ENCODE assay signal across 11 cellular contexts in the genomic region with DNA sequence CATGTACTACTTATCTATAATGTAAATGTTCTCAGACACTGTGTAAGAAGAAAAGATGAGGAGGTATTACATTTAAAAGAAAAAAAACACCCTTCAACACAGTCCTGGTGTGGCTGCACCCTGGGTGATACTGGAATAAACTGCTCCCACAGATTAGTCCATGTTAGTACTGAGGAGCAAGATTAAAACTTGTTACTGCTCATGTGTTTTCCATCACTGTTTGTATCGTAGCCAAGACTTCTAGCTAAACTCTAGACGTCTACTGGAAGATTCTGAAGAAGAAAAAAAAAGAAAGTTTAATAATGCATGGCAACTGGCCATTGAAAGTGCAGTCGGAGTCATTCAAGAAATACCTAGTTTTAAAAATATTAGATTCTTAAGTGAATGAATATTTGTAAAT. TPM values are rescaled to one million over a fixed set of nuclear protein-coding genes. Genes with fewer than 3 reads are reported as not detected.
DNase-seq lines count a peak whose midpoint lies in the region; ATAC-seq and TF ChIP-seq lines count a peak whose summit lies in the region.
"Had no signal": no experiment of that assay in that cellular context is flagged by ENCODE, and none has a peak within 500 bp of the region (broad histone marks: within the 10 kb centered on the region; RNA-seq: fewer than 3 reads in every experiment).

Gene ASPN (minus strand): TSS at position 171 of the 400 bp plus-strand sequence.

- no peaks in the 10 kb centered on the region for H3K27me3 ChIP-seq in GM23338 (ENCODE audit: insufficient read depth)
- H3K27me3 ChIP-seq in right cardiac atrium (ENCODE audit: control insufficient read depth, insufficient read depth), result no peaks in the 10 kb centered on the region
- H3K27me3 ChIP-seq in stomach, result no peaks in the 10 kb centered on the region
- no peaks in the 10 kb centered on the region for H3K27me3 ChIP-seq in MM.1S (replicated peaks; ENCODE audit: insufficient read depth, low read length)

- no peaks in the 10 kb centered on the region for H3K9me3 ChIP-seq in right cardiac atrium (ENCODE audit: control insufficient read depth, low read length)
- H3K9me3 ChIP-seq in stomach, result no peaks in the 10 kb centered on the region
- H3K9me3 ChIP-seq in MM.1S (replicated peaks; ENCODE audit: insufficient read depth, low read length), result no peaks in the 10 kb centered on the region
- H3K9me3 ChIP-seq: Caco-2 had no signal

- H3K9me2 ChIP-seq in GM23338 (ENCODE audit: insufficient read depth), result no peaks in the 10 kb centered on the region
- no peaks in the 10 kb centered on the region for H3K9me2 ChIP-seq in MM.1S (replicated peaks; ENCODE audit: insufficient read depth, low read length)

- no peak within 1 kb of the TSS for H3K27ac ChIP-seq in GM23338 (ENCODE audit: low read depth)
- no peak within 1 kb of the TSS for H3K27ac ChIP-seq in right cardiac atrium (ENCODE audit: low read length)
- peak within 1 kb of the TSS in 4 of 5 donors; percentile 69 to 82 (median 78) for H3K27ac ChIP-seq in stomach
- no peak within 1 kb of the TSS for H3K27ac ChIP-seq in MM.1S (ENCODE audit: low read length)

- TF ChIP-seq EP300 in stomach (IDR thresholded peaks at IDR 0.05), result no peak

- H3K36me3 Mint-ChIP-seq in GM23338 (ENCODE audit: low read depth) (no peaks in the 10 kb centered on the region), chondrocyte (ENCODE audit: low read depth) (no peaks in the 10 kb centered on the region)

- 44% methylated on average over 3 of the region's 3 CpGs for WGBS in right cardiac atrium
- WGBS in stomach, 5 donors, result 24 to 50% (median 44%) methylated on average over 3 of the region's 3 CpGs

- H3K4me2 ChIP-seq in GM23338 (peak within 1 kb of the TSS; percentile 60; the same call in 1 of the 2 replicates), MM.1S (ENCODE audit: low read depth, low read length) (no peak within 1 kb of the TSS)

- no peak for ATAC-seq in GM23338
- ATAC-seq in right cardiac atrium, result peak; percentile 46 to 82
- ATAC-seq: GM12878 had no signal

- H3K36me3 ChIP-seq in GM23338 (ENCODE audit: insufficient read depth), result no peaks in the 10 kb centered on the region
- H3K36me3 ChIP-seq in stomach, result no peaks in the 10 kb centered on the region
- no peaks in the 10 kb centered on the region; the same call in 1 of the 2 replicates for H3K36me3 ChIP-seq in MM.1S (replicated peaks; ENCODE audit: insufficient read depth, low read length)

- H3K27me3 Mint-ChIP-seq in GM23338 (ENCODE audit: insufficient read depth, low read depth, poor library complexity), result no peaks in the 10 kb centered on the region
- H3K27me3 Mint-ChIP-seq in chondrocyte (ENCODE audit: low read depth), result no peaks in the 10 kb centered on the region

- H4K20me1 ChIP-seq in GM23338 (replicated peaks; ENCODE audit: insufficient read depth), result no peaks in the 10 kb centered on the region
- no peaks in the 10 kb centered on the region for H4K20me1 ChIP-seq in MM.1S (ENCODE audit: insufficient read depth, low read length)

- no peak for TF ChIP-seq POLR2A in stomach (IDR thresholded peaks at IDR 0.05)

- no peak within 1 kb of the TSS for H3K9ac ChIP-seq in MM.1S (ENCODE audit: low read length)

- H3K79me2 ChIP-seq in GM23338 (replicated peaks; ENCODE audit: insufficient read depth), result no peaks in the 10 kb centered on the region
- H3K79me2 ChIP-seq in MM.1S (ENCODE audit: low read length), result no peaks in the 10 kb centered on the region

- in situ Hi-C loops in KBM-7 (cut with MboI; ENCODE audit: low pct_unique_long_range_greater_than_20kb, low sequenced_read_pairs), result no loop called here

- TF ChIP-seq CTCF in GM23338 (conservative IDR thresholded peaks at IDR 0.05; ENCODE audit: low read depth in 2 of 2) (no peak), chondrocyte (IDR thresholded peaks at IDR 0.05) (no peak), stomach (IDR thresholded peaks at IDR 0.05) (no peak), MM.1S (IDR thresholded peaks at IDR 0.05; ENCODE audit: low read length) (no peak)

- H3K27ac Mint-ChIP-seq in GM23338 (peak within 1 kb of the TSS; percentile 28; the same call in 1 of the 2 replicates), chondrocyte (ENCODE audit: unreplicated experiment) (peak within 1 kb of the TSS; percentile 97)

- peaks cover 12% of the 10 kb centered on the region for H3K4me1 Mint-ChIP-seq in GM23338
- peaks cover 83% of the 10 kb centered on the region for H3K4me1 Mint-ChIP-seq in chondrocyte (ENCODE audit: low read depth)

- intact Hi-C loops in right cardiac atrium (cut with DNase I), result no loop called here
- intact Hi-C loops in stomach (cut with DNase I; ENCODE audit: low total_unique reads), result no loop called here

- H3K4me3 Mint-ChIP-seq in GM23338 (no peak within 1 kb of the TSS), chondrocyte (ENCODE audit: unreplicated experiment) (peak within 1 kb of the TSS; percentile 76)

- DNase-seq in GM23338 (ENCODE audit: low spot score) (no peak), chondrocyte (ENCODE audit: low spot score) (no peak), right cardiac atrium (no peak), stomach (no peak), KBM-7 (no peak), UCSD-AML1 (lab: John Stamatoyannopoulos, UW; ENCODE audit: unreplicated experiment) (no peak), MM.1S (no peak)
- no peak for DNase-seq in activated effector memory CD4-positive, alpha-beta T cell treated with Interleukin-2 at 50 U/mL for 16 hours
- DNase-seq: Caco-2, NCI-H1048 had no signal

- H2AFZ ChIP-seq in GM23338 (no peak within 1 kb of the TSS), MM.1S (ENCODE audit: low read length) (no peak within 1 kb of the TSS)

- H3F3A ChIP-seq in GM23338 (replicated peaks; ENCODE audit: low read depth), result no peaks in the 10 kb centered on the region
- H3F3A ChIP-seq in MM.1S (ENCODE audit: insufficient read depth, low read length), result no peaks in the 10 kb centered on the region

- H3K4me1 ChIP-seq in GM23338 (ENCODE audit: insufficient read depth) (peaks cover 23% of the 10 kb centered on the region), right cardiac atrium (ENCODE audit: control insufficient read depth, insufficient read depth, low read length) (peaks cover 8% of the 10 kb centered on the region), stomach (peaks cover 0 to 52% (median 31%) of the 10 kb centered on the region in 4 donors), MM.1S (ENCODE audit: low read length) (no peaks in the 10 kb centered on the region)

- H3K9me3 Mint-ChIP-seq in GM23338 (no peaks in the 10 kb centered on the region), chondrocyte (ENCODE audit: low read depth) (peaks cover 4% of the 10 kb centered on the region)

- H3K4me3 ChIP-seq in GM23338 (no peak within 1 kb of the TSS), right cardiac atrium (ENCODE audit: low read length) (peak within 1 kb of the TSS; percentile 32), stomach (no peak within 1 kb of the TSS), MM.1S (ENCODE audit: low read length) (no peak within 1 kb of the TSS)
- H3K4me3 ChIP-seq: GM12878 had no signal

TF ChIP-seq in GM23338, 12 proteins besides CTCF, POLR2A, EP300 and RAD21 (continues in another document):
- TF ChIP-seq REST (IDR thresholded peaks at IDR 0.05; ENCODE audit: unreplicated experiment) (no peak), EZH2 (IDR thresholded peaks at IDR 0.05; ENCODE audit: low read depth, unreplicated experiment) (no peak), ZNF331 (CRISPR knock-in tag; IDR thresholded peaks at IDR 0.05; ENCODE audit: low read depth) (no peak), JUNB (IDR thresholded peaks at IDR 0.05; ENCODE audit: unreplicated experiment) (no peak), ZNF114 (CRISPR knock-in tag; IDR thresholded peaks at IDR 0.05) (no peak)

RNA-seq across cellular contexts. Expression of gene ASPN, which starts in this region (rescaled TPM):
- not detected in 2 replicates for total RNA-seq in GM23338 (2014; rRNA removed; shearing (Covaris generic))
- polyA plus RNA-seq in GM23338 (2016; fragmentation: Nextera tagmentation; extraction: Ambion mirVana) (0.82 and 0.99 TPM in 2 replicates), right cardiac atrium (7.0 TPM), stomach (1 to 10 TPM; 1.2 to 8.7 (median 2.0) TPM)
- total RNA-seq in chondrocyte (335 to 385 TPM (median 376 TPM) in 3 replicates), right cardiac atrium (10 to 100 TPM in 2 of 4 donors, 1 to 10 TPM in 2; 7.9 to 18.8 (median 11.4) TPM), stomach (100 to 1,000 TPM in 1 of 5 donors, 10 to 100 TPM in 1, 1 to 10 TPM in 2, under 1 TPM in 1; 0.29 to 179 (median 9.9) TPM)
- total RNA-seq: Caco-2, GM12878 had no signal

Comparison
In these comparisons a context has a peak if more than half of its experiments do, and no peak if none do; other contexts are left out.
1. H3K27ac ChIP-seq: peak in stomach (4 of 5); none in GM23338 (single experiment), right cardiac atrium (single experiment) and MM.1S (single experiment).